ENCODE assay signal across 1 cellular context in genomic region chr19:40303765-40304164, GRCh38.
TF ChIP-seq lines count a peak whose summit lies in the region.

No MANE protein-coding gene starts in this region.

TF ChIP-seq in K562, 482 proteins besides CTCF, POLR2A, EP300 and RAD21:
- TF ChIP-seq ZNF57 (CRISPR knock-in tag; IDR thresholded peaks at IDR 0.05) (no peak), KDM1A (IDR thresholded peaks at IDR 0.05) (peak; percentile 40 to 50; a peak in 1 of 4 replicates)
